ENCODE assay signal across 34 cellular contexts in the genomic region with DNA sequence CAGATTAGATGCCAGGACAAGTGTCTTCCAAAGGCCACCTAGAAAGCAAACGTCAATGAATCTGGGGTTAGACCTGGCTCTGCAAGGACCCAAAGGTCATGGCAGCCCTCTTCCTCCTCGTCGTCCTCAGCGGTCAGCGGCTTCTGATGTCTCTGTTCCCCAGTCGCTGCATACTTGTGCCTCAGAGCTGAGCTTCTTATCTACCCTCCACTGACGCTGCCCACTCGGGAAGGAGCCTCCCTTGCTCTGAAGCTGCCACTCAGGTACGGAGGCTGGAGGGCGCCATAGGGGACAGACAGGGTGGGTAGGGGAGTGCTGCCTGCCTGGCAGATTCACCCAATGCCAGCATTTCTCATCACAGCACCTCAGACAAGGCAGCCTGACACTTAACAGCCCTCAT. TPM values are rescaled to one million over a fixed set of nuclear protein-coding genes. Genes with fewer than 3 reads are reported as not detected.
DNase-seq lines count a peak whose midpoint lies in the region; ATAC-seq, FAIRE-seq and TF ChIP-seq lines count a peak whose summit lies in the region.
"Had no signal": no experiment of that assay in that cellular context is flagged by ENCODE, and none has a peak within 500 bp of the region (broad histone marks: within the 10 kb centered on the region; RNA-seq: fewer than 3 reads in every experiment).

No MANE protein-coding gene starts in this region.

- no peaks in the 10 kb centered on the region for H3K9me3 Mint-ChIP-seq in activated CD8-positive, alpha-beta T cell treated with anti-CD3 and anti-CD28 coated beads, Interleukin-2, amount 10 ng/mL, durations not matched to agents 7 days and 5 days (ENCODE audit: insufficient read depth)
- no peaks in the 10 kb centered on the region for H3K9me3 Mint-ChIP-seq in activated CD8-positive, alpha-beta T cell treated with anti-CD3 and anti-CD28 coated beads for 36 hours
- H3K9me3 Mint-ChIP-seq in effector memory CD8-positive, alpha-beta T cell = no peaks in the 10 kb centered on the region
- H3K9me3 Mint-ChIP-seq: central memory CD8-positive, alpha-beta T cell; stimulated activated effector memory CD8-positive, alpha-beta T cell treated with anti-CD3 and anti-CD28 coated beads, Interleukin-12 subunit alpha, Interleukin-12 subunit beta, amount 100 ng/mL, for 72 hours had no signal

- 71 to 88% (median 82%) methylated on average over 9 to 10 of the region's 10 CpGs for WGBS in spleen, 5 donors

- H3K27ac ChIP-seq in DND-41 (ENCODE audit: low read length) (peak overlapping the region; percentile 40; the same call in 1 of the 2 replicates), kidney (ENCODE audit: low read depth in 2 of 2, low read length in 2 of 2) (no peak overlapping the region), spleen (no peak overlapping the region)
- H3K27ac ChIP-seq: adrenal gland, esophagus muscularis mucosa, left ventricle myocardium inferior had no signal

- ATAC-seq in activated CD8-positive, alpha-beta T cell treated with anti-CD3 and anti-CD28 coated beads, Interleukin-2, amount 10 ng/mL, durations not matched to agents 7 days and 5 days = no peak
- ATAC-seq in activated CD8-positive, alpha-beta T cell treated with anti-CD3 and anti-CD28 coated beads for 36 hours = no peak
- no peak for ATAC-seq in DND-41 (ENCODE audit: insufficient read depth, low read depth)
- ATAC-seq in effector memory CD8-positive, alpha-beta T cell (replicated peaks) = no peak
- ATAC-seq: activated CD4-positive, alpha-beta T cell treated with anti-CD3 and anti-CD28 coated beads for 36 hours; stimulated activated effector memory CD8-positive, alpha-beta T cell treated with anti-CD3 and anti-CD28 coated beads, Interleukin-12 subunit alpha, Interleukin-12 subunit beta, amount 100 ng/mL, for 72 hours had no signal

- H3K36me3 ChIP-seq in DND-41 (ENCODE audit: insufficient read depth, low read length) (no peaks in the 10 kb centered on the region), kidney (ENCODE audit: control insufficient read depth in 1 of 2, insufficient read depth in 2 of 2, low read length in 2 of 2) (no peaks in the 10 kb centered on the region), spleen (no peaks in the 10 kb centered on the region)
- H3K36me3 ChIP-seq: adrenal gland, esophagus muscularis mucosa, left ventricle myocardium inferior had no signal

- no peak for TF ChIP-seq POLR2A in spleen (IDR thresholded peaks at IDR 0.05)

- H3K9ac ChIP-seq in DND-41 (ENCODE audit: low read depth, low read length) = no peak overlapping the region
- H3K9ac ChIP-seq in kidney (ENCODE audit: low read length in 2 of 2) = no peak overlapping the region

- DNase-seq in activated CD8-positive, alpha-beta T cell treated with anti-CD3 and anti-CD28 coated beads, Interleukin-2, amount 10 ng/mL, durations not matched to agents 7 days and 5 days = no peak
- DNase-seq in activated CD8-positive, alpha-beta T cell treated with anti-CD3 and anti-CD28 coated beads for 36 hours = no peak
- DNase-seq in DND-41 (no peak), kidney (peak; percentile 31), spleen (peak; percentile 72), T-helper 9 cell (no peak), NCI-H1105 treated with DMSO at 0.1 percent for 48 hours (lab: John Stamatoyannopoulos, UW) (no peak)
- no peak for DNase-seq in effector memory CD8-positive, alpha-beta T cell
- DNase-seq: activated CD4-positive, alpha-beta T cell treated with anti-CD3 and anti-CD28 coated beads for 36 hours; activated T-cell treated with anti-CD3 and anti-CD28 coated beads, Interleukin-2, amount 50 U/mL, for 48 hours; adrenal gland; foreskin fibroblast; H7; Karpas-422; left ventricle myocardium inferior; NCI-H1436; NCI-H2081 treated with DMSO at 0.1 percent for 48 hours; NCI-H226; NCI-H526 treated with DMSO at 0.1 percent for 48 hours; SHP77; stimulated activated CD4-positive, alpha-beta T cell treated with anti-CD3 and anti-CD28 coated beads, Interleukin-15, amount 100 ng/mL, for 24 hours; substantia nigra; T-helper 2 cell had no signal

- H3K9me3 ChIP-seq in DND-41 (ENCODE audit: insufficient read depth, low read length, severe bottlenecking) = no peaks in the 10 kb centered on the region
- H3K9me3 ChIP-seq in kidney (ENCODE audit: control insufficient read depth in 1 of 2, low read length in 2 of 2) = no peaks in the 10 kb centered on the region
- no peaks in the 10 kb centered on the region for H3K9me3 ChIP-seq in spleen
- H3K9me3 ChIP-seq: adrenal gland, esophagus muscularis mucosa, left ventricle myocardium inferior had no signal

- POLR2A ChIA-PET in activated CD8-positive, alpha-beta T cell treated with anti-CD3 and anti-CD28 coated beads, Interleukin-2, amount 10 ng/mL, durations not matched to agents 7 days and 5 days (lab: Charles Lee) = no interaction called here
- POLR2A ChIA-PET in activated CD8-positive, alpha-beta T cell treated with anti-CD3 and anti-CD28 coated beads for 36 hours (lab: Charles Lee) = no interaction called here

- intact Hi-C loops in activated CD8-positive, alpha-beta T cell treated with anti-CD3 and anti-CD28 coated beads for 36 hours (cut with micrococcal nuclease) = no loop called here
- intact Hi-C loops in kidney (cut with DNase I) (no loop called here), spleen (cut with DNase I; ENCODE audit: low total_unique reads) (no loop called here)

- H3K4me2 ChIP-seq in DND-41 (ENCODE audit: insufficient read depth, low read length) = no peak overlapping the region

- CTCF ChIA-PET in activated CD8-positive, alpha-beta T cell treated with anti-CD3 and anti-CD28 coated beads, Interleukin-2, amount 10 ng/mL, durations not matched to agents 7 days and 5 days (lab: Charles Lee) = interaction anchor here (1.5 kb wide), 1 partner anchor 48 kb away, joined by 4 read pairs; no protein-coding TSS in a partner anchor
- CTCF ChIA-PET in activated CD8-positive, alpha-beta T cell treated with anti-CD3 and anti-CD28 coated beads for 36 hours (lab: Charles Lee) = no interaction called here

- H3K79me2 ChIP-seq in DND-41 (ENCODE audit: insufficient read depth, low read length) = no peaks in the 10 kb centered on the region

- H3K36me3 Mint-ChIP-seq in activated CD8-positive, alpha-beta T cell treated with anti-CD3 and anti-CD28 coated beads, Interleukin-2, amount 10 ng/mL, durations not matched to agents 7 days and 5 days (ENCODE audit: low read depth) = no peaks in the 10 kb centered on the region
- no peaks in the 10 kb centered on the region for H3K36me3 Mint-ChIP-seq in activated CD8-positive, alpha-beta T cell treated with anti-CD3 and anti-CD28 coated beads for 36 hours (ENCODE audit: low read depth)
- H3K36me3 Mint-ChIP-seq in effector memory CD8-positive, alpha-beta T cell (ENCODE audit: insufficient read depth) = peaks cover 9% of the 10 kb centered on the region
- H3K36me3 Mint-ChIP-seq: stimulated activated effector memory CD8-positive, alpha-beta T cell treated with anti-CD3 and anti-CD28 coated beads, Interleukin-12 subunit alpha, Interleukin-12 subunit beta, amount 100 ng/mL, for 72 hours had no signal

- no peaks in the 10 kb centered on the region for H4K20me1 ChIP-seq in DND-41 (ENCODE audit: insufficient read depth, low read length)

- no peak for TF ChIP-seq CTCF in activated CD8-positive, alpha-beta T cell treated with anti-CD3 and anti-CD28 coated beads for 36 hours (IDR thresholded peaks at IDR 0.05)
- TF ChIP-seq CTCF in DND-41 (IDR thresholded peaks at IDR 0.05; ENCODE audit: borderline replicate concordance, extremely low read depth, low read length, poor library complexity, severe bottlenecking) (no peak), kidney (IDR thresholded peaks at IDR 0.05; ENCODE audit: borderline replicate concordance, extremely low read depth, insufficient read depth) (no peak), spleen (IDR thresholded peaks at IDR 0.05 in 8 of 11, conservative IDR thresholded peaks at IDR 0.05 in 3 of 11) (no peak)

- peaks cover 44% of the 10 kb centered on the region for H3K4me1 Mint-ChIP-seq in activated CD8-positive, alpha-beta T cell treated with anti-CD3 and anti-CD28 coated beads, Interleukin-2, amount 10 ng/mL, durations not matched to agents 7 days and 5 days (ENCODE audit: low read depth)
- H3K4me1 Mint-ChIP-seq in activated CD8-positive, alpha-beta T cell treated with anti-CD3 and anti-CD28 coated beads for 36 hours (ENCODE audit: low read depth) = peaks cover 38% of the 10 kb centered on the region
- H3K4me1 Mint-ChIP-seq in effector memory CD8-positive, alpha-beta T cell (ENCODE audit: low read depth in 2 of 2) = peaks cover 36 to 38% of the 10 kb centered on the region in 2 donors

- H3K4me3 ChIP-seq in DND-41 (ENCODE audit: low read depth in 1 of 2, low read length in 2 of 2) (no peak overlapping the region), kidney (ENCODE audit: low read length in 2 of 2) (no peak overlapping the region), spleen (no peak overlapping the region)
- H3K4me3 ChIP-seq: adrenal gland, esophagus muscularis mucosa, left ventricle myocardium inferior had no signal

- peaks cover 10% of the 10 kb centered on the region for H3K27me3 Mint-ChIP-seq in activated CD8-positive, alpha-beta T cell treated with anti-CD3 and anti-CD28 coated beads, Interleukin-2, amount 10 ng/mL, durations not matched to agents 7 days and 5 days (ENCODE audit: low read depth)
- no peaks in the 10 kb centered on the region for H3K27me3 Mint-ChIP-seq in activated CD8-positive, alpha-beta T cell treated with anti-CD3 and anti-CD28 coated beads for 36 hours
- H3K27me3 Mint-ChIP-seq in effector memory CD8-positive, alpha-beta T cell = no peaks in the 10 kb centered on the region
- H3K27me3 Mint-ChIP-seq: activated CD4-positive, alpha-beta T cell treated with anti-CD3 and anti-CD28 coated beads for 36 hours; central memory CD8-positive, alpha-beta T cell had no signal

- H3K4me3 Mint-ChIP-seq in activated CD8-positive, alpha-beta T cell treated with anti-CD3 and anti-CD28 coated beads, Interleukin-2, amount 10 ng/mL, durations not matched to agents 7 days and 5 days = no peak overlapping the region
- H3K4me3 Mint-ChIP-seq in activated CD8-positive, alpha-beta T cell treated with anti-CD3 and anti-CD28 coated beads for 36 hours = no peak overlapping the region
- H3K4me3 Mint-ChIP-seq in effector memory CD8-positive, alpha-beta T cell = no peak overlapping the region
- H3K4me3 Mint-ChIP-seq: activated CD4-positive, alpha-beta T cell treated with anti-CD3 and anti-CD28 coated beads for 36 hours; central memory CD8-positive, alpha-beta T cell; stimulated activated effector memory CD8-positive, alpha-beta T cell treated with anti-CD3 and anti-CD28 coated beads, Interleukin-12 subunit alpha, Interleukin-12 subunit beta, amount 100 ng/mL, for 72 hours had no signal

- H2AFZ ChIP-seq in DND-41 (ENCODE audit: low read depth, low read length) = no peak overlapping the region

- H3K4me1 ChIP-seq in DND-41 (ENCODE audit: insufficient read depth, low read length) (peaks cover 40% of the 10 kb centered on the region), kidney (ENCODE audit: control insufficient read depth in 1 of 2, insufficient read depth in 1 of 2, low read depth in 1 of 2, low read length in 2 of 2) (peaks cover 0 to 9% of the 10 kb centered on the region in 2 donors), spleen (peaks cover 19 to 75% (median 52%) of the 10 kb centered on the region in 6 donors)

- H3K27me3 ChIP-seq in DND-41 (ENCODE audit: insufficient read depth, low read length, poor library complexity) = no peaks in the 10 kb centered on the region
- H3K27me3 ChIP-seq in spleen (replicated peaks in 1 of 7) = no peaks in the 10 kb centered on the region
- H3K27me3 ChIP-seq: adrenal gland had no signal

- FAIRE-seq in kidney (lab: Jason Lieb, UNC) = no peak
- FAIRE-seq: endometrium, GM12892 had no signal

- H3K27ac Mint-ChIP-seq in activated CD8-positive, alpha-beta T cell treated with anti-CD3 and anti-CD28 coated beads, Interleukin-2, amount 10 ng/mL, durations not matched to agents 7 days and 5 days = peak overlapping the region; percentile 31
- H3K27ac Mint-ChIP-seq in activated CD8-positive, alpha-beta T cell treated with anti-CD3 and anti-CD28 coated beads for 36 hours = no peak overlapping the region
- no peak overlapping the region for H3K27ac Mint-ChIP-seq in effector memory CD8-positive, alpha-beta T cell
- H3K27ac Mint-ChIP-seq: activated CD4-positive, alpha-beta T cell treated with anti-CD3 and anti-CD28 coated beads for 36 hours; stimulated activated effector memory CD8-positive, alpha-beta T cell treated with anti-CD3 and anti-CD28 coated beads, Interleukin-12 subunit alpha, Interleukin-12 subunit beta, amount 100 ng/mL, for 72 hours had no signal

RNA-seq across cellular contexts. Expression of gene UMODL1, which starts 11.4 kb away (rescaled TPM):
- total RNA-seq in activated CD8-positive, alpha-beta T cell treated with anti-CD3 and anti-CD28 coated beads, Interleukin-2, amount 10 ng/mL, durations not matched to agents 7 days and 5 days = not detected
- not detected for total RNA-seq in activated CD8-positive, alpha-beta T cell treated with anti-CD3 and anti-CD28 coated beads for 36 hours
- not detected for total RNA-seq in kidney
- polyA plus RNA-seq in kidney (ENCODE audit: insufficient read depth, low read depth, low replicate concordance) = 0.39 TPM
- total RNA-seq in spleen = under 1 TPM in 5 of 7 donors, not detected in 2; 0.09 to 0.85 (median 0.28) TPM
- under 1 TPM in 2 of 3 donors, not detected in 1; 0.02 to 0.03 TPM for polyA plus RNA-seq in spleen
- total RNA-seq: A172; activated CD4-positive, alpha-beta T cell treated with anti-CD3 and anti-CD28 coated beads for 36 hours; dermis microvascular lymphatic vessel endothelial cell; mesenteric fat pad; myocyte; pulmonary artery endothelial cell; ureter had no signal

RNA-seq across cellular contexts. Expression of gene ZBTB21, which starts 49.6 kb away (rescaled TPM):
- total RNA-seq in activated CD8-positive, alpha-beta T cell treated with anti-CD3 and anti-CD28 coated beads, Interleukin-2, amount 10 ng/mL, durations not matched to agents 7 days and 5 days = 10 to 100 TPM; 19.5 to 23.6 TPM
- total RNA-seq in activated CD8-positive, alpha-beta T cell treated with anti-CD3 and anti-CD28 coated beads for 36 hours = 10 to 100 TPM; 29.6 to 29.7 TPM
- total RNA-seq in kidney (16.0 TPM), spleen (10 to 100 TPM; 10.6 to 21.7 (median 16.2) TPM)
- polyA plus RNA-seq in kidney (ENCODE audit: insufficient read depth, low read depth, low replicate concordance) (2.3 TPM), spleen (1 to 10 TPM; 1.9 to 3.0 (median 1.9) TPM)

Comparison
In these comparisons a context has a peak if more than half of its experiments do, and no peak if none do; other contexts are left out.
1. DNase-seq: peak in kidney (single experiment) and spleen (single experiment); none in activated CD8-positive, alpha-beta T cell treated with anti-CD3 and anti-CD28 coated beads, Interleukin-2, amount 10 ng/mL, durations not matched to agents 7 days and 5 days (single experiment), activated CD8-positive, alpha-beta T cell treated with anti-CD3 and anti-CD28 coated beads for 36 hours (single experiment), DND-41 (single experiment), T-helper 9 cell (single experiment), effector memory CD8-positive, alpha-beta T cell (0 of 3) and NCI-H1105 treated with DMSO at 0.1 percent for 48 hours (single experiment).